ENCODE assay signal across 8 cellular contexts in the genomic region with DNA sequence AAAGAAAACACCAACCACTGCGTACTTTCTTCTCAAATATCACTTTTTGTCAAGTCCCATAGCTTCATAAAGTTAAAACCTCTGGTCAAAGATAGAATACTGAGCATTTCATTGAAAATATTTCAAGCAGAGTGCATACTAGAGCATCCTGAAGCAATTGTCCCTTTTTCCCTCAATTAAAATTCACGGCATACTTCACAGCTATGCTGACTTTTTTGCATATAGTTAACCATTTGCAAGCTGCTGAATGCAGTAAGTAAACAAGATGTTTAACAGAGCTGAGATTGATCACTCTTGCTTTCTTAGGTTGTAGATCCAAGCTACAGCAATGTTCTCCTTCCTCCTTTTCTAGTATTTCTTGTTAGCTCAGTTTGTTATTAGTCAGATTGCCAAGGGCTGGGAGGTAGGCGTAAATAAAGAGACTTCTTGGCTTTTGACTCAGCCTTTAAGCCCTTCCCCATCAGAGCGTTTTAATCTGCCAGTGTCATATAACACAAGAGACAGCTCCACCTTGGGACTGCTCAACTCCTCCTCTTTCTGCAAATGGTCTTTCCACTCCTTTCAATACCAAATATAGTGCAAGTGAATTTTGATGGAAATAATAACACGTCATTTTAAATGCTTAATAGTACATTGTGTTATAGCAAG. TPM values are rescaled to one million over a fixed set of nuclear protein-coding genes. Genes with fewer than 3 reads are reported as not detected.
DNase-seq lines count a peak whose midpoint lies in the region; ATAC-seq and TF ChIP-seq lines count a peak whose summit lies in the region.

A gene with protein sequence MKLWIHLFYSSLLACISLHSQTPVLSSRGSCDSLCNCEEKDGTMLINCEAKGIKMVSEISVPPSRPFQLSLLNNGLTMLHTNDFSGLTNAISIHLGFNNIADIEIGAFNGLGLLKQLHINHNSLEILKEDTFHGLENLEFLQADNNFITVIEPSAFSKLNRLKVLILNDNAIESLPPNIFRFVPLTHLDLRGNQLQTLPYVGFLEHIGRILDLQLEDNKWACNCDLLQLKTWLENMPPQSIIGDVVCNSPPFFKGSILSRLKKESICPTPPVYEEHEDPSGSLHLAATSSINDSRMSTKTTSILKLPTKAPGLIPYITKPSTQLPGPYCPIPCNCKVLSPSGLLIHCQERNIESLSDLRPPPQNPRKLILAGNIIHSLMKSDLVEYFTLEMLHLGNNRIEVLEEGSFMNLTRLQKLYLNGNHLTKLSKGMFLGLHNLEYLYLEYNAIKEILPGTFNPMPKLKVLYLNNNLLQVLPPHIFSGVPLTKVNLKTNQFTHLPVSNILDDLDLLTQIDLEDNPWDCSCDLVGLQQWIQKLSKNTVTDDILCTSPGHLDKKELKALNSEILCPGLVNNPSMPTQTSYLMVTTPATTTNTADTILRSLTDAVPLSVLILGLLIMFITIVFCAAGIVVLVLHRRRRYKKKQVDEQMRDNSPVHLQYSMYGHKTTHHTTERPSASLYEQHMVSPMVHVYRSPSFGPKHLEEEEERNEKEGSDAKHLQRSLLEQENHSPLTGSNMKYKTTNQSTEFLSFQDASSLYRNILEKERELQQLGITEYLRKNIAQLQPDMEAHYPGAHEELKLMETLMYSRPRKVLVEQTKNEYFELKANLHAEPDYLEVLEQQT (minus strand): TSS at position 421 of the 648 bp plus-strand sequence. CDS start 2,911 bp downstream, outside the sequence.

- H3K9me3 ChIP-seq in neural cell (ENCODE audit: low read length), result peaks cover 5% of the 10 kb centered on the region

- H3K4me3 ChIP-seq in neural cell (ENCODE audit: low read length), result peak within 1 kb of the TSS; percentile 66

- peak within 1 kb of the TSS; percentile 67 for H3K9ac ChIP-seq in neural cell (ENCODE audit: low read length)

- peaks cover 8% of the 10 kb centered on the region for H3F3A ChIP-seq in neural cell (ENCODE audit: insufficient read depth, low read length, poor library complexity, severe bottlenecking)

- POLR2A ChIA-PET in T-cell (lab: Charles Lee), result no interaction called here

- intact Hi-C loops in sciatic nerve (cut with DNase I), result no loop called here

- TF ChIP-seq RAD21 in neural cell (conservative IDR thresholded peaks at IDR 0.05), result peak; percentile 73

- no peaks in the 10 kb centered on the region for H3K27me3 Mint-ChIP-seq in T-cell

- H3K9me3 Mint-ChIP-seq in T-cell, result peaks cover 0 to 5% (median 3%) of the 10 kb centered on the region in 3 donors

- H3K27ac ChIP-seq in neural cell (ENCODE audit: low read length), result peak within 1 kb of the TSS; percentile 81

- H3K9me2 ChIP-seq in neural cell (ENCODE audit: insufficient read depth, low read length), result no peaks in the 10 kb centered on the region

- no peak for TF ChIP-seq POLR2A in erythroblast (IDR thresholded peaks at IDR 0.05; ENCODE audit: low read length)

- no peaks in the 10 kb centered on the region for H3K4me1 Mint-ChIP-seq in T-cell

- H2AFZ ChIP-seq in neural cell (ENCODE audit: low read depth, low read length), result no peak within 1 kb of the TSS

- CTCF ChIA-PET in T-cell (lab: Charles Lee), result no interaction called here

- peak within 1 kb of the TSS; percentile 64 for H3K4me2 ChIP-seq in neural cell (ENCODE audit: low read length)

- peaks cover 14% of the 10 kb centered on the region for H3K36me3 ChIP-seq in neural cell (ENCODE audit: insufficient read depth, low read length)

- H3K27me3 ChIP-seq in neural cell (ENCODE audit: insufficient read depth, low read depth, low read length), result no peaks in the 10 kb centered on the region

- no peak within 1 kb of the TSS for H3K4me3 Mint-ChIP-seq in T-cell

- TF ChIP-seq CTCF in neural cell (IDR thresholded peaks at IDR 0.05; ENCODE audit: poor library complexity, severe bottlenecking), result peak; percentile 63

- no peak within 1 kb of the TSS for H3K27ac Mint-ChIP-seq in T-cell

- no peaks in the 10 kb centered on the region for H3K36me3 Mint-ChIP-seq in T-cell

- peaks cover 51% of the 10 kb centered on the region for H3K79me2 ChIP-seq in neural cell (replicated peaks; ENCODE audit: insufficient read depth, low read length)

- DNase-seq in ELF-1 (ENCODE audit: low read depth, low spot score) (peak; percentile 64), NCI-H2196 (lab: John Stamatoyannopoulos, UW; ENCODE audit: unreplicated experiment) (peak; percentile 32), cerebellar cortex (ENCODE audit: low spot score) (peak; percentile 10), erythroblast (lab: John Stamatoyannopoulos, UW) (no peak), sciatic nerve (ENCODE audit: low spot score) (no peak), T-cell (no peak)

- TF ChIP-seq EP300 in neural cell (conservative IDR thresholded peaks at IDR 0.05; ENCODE audit: poor library complexity, severe bottlenecking), result no peak

- no peaks in the 10 kb centered on the region for H4K20me1 ChIP-seq in neural cell (ENCODE audit: insufficient read depth)

- no peak for ATAC-seq in sciatic nerve
- ATAC-seq in T-cell (replicated peaks in 1 of 4), result no peak
- ATAC-seq in GM18858 (IDR thresholded peaks at IDR 0.05; ENCODE audit: unreplicated experiment), result no peak

TF ChIP-seq in neural cell, 6 proteins besides CTCF, POLR2A, EP300 and RAD21:
- peak; percentile 49 for TF ChIP-seq POLR2AphosphoS5 (IDR thresholded peaks at IDR 0.05)
- TF ChIP-seq, protein P1, sequence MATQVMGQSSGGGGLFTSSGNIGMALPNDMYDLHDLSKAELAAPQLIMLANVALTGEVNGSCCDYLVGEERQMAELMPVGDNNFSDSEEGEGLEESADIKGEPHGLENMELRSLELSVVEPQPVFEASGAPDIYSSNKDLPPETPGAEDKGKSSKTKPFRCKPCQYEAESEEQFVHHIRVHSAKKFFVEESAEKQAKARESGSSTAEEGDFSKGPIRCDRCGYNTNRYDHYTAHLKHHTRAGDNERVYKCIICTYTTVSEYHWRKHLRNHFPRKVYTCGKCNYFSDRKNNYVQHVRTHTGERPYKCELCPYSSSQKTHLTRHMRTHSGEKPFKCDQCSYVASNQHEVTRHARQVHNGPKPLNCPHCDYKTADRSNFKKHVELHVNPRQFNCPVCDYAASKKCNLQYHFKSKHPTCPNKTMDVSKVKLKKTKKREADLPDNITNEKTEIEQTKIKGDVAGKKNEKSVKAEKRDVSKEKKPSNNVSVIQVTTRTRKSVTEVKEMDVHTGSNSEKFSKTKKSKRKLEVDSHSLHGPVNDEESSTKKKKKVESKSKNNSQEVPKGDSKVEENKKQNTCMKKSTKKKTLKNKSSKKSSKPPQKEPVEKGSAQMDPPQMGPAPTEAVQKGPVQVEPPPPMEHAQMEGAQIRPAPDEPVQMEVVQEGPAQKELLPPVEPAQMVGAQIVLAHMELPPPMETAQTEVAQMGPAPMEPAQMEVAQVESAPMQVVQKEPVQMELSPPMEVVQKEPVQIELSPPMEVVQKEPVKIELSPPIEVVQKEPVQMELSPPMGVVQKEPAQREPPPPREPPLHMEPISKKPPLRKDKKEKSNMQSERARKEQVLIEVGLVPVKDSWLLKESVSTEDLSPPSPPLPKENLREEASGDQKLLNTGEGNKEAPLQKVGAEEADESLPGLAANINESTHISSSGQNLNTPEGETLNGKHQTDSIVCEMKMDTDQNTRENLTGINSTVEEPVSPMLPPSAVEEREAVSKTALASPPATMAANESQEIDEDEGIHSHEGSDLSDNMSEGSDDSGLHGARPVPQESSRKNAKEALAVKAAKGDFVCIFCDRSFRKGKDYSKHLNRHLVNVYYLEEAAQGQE (IDR thresholded peaks at IDR 0.05; ENCODE audit: borderline replicate concordance), result no peak
- no peak for TF ChIP-seq MXI1 (conservative IDR thresholded peaks at IDR 0.05; ENCODE audit: poor library complexity, severe bottlenecking)
- peak; percentile 71 for TF ChIP-seq SMC3 (conservative IDR thresholded peaks at IDR 0.05; ENCODE audit: poor library complexity)

RNA-seq across cellular contexts. Expression of the gene that starts here (rescaled TPM):
- polyA plus RNA-seq in neural cell, result 27.8 and 28.6 TPM in 2 replicates
- 148 and 167 TPM in 2 replicates for polyA minus RNA-seq in neural cell
- 0.80 TPM for total RNA-seq in sciatic nerve
- not detected for total RNA-seq in T-cell

Comparison
In these comparisons a context has a peak if more than half of its experiments do, and no peak if none do; other contexts are left out.
1. DNase-seq: peak in ELF-1 (single experiment), NCI-H2196 (single experiment) and cerebellar cortex (single experiment); none in erythroblast (0 of 2), sciatic nerve (single experiment) and T-cell (0 of 34).